In the genomic region with DNA sequence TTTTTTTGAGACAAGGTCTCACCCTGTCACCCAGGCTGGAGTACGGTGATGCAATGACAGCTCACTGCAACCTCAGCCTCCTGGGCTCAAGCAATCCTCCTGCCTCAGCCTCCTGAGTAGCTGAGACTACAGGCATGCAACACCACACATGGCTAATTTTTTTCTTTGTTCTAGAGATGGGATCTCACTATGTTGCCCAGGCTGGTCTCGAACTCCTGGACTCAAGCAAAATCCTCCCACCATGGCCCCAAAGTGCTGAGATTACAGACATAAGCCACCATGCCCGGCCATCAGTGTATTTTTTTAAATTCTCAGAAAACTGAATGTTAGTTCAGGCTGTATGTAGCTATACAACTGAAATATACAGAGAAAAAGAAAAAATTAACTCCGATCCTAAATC, we compare ENCODE assay signal across 2 cellular contexts.
A peak's percentile ranks its signal among the peaks of the same experiment; 100 is the strongest.
TF ChIP-seq lines count a peak whose summit lies in the region.

No MANE protein-coding gene starts in this region.

TF ChIP-seq in HepG2, 621 proteins besides CTCF, POLR2A, EP300 and RAD21 (continued from another document):
- TF ChIP-seq KDM1A (CRISPR knock-in tag; IDR thresholded peaks at IDR 0.05) (0 out of 2 replicates have a peak, but pooled peaks have one; percentile 17), ZSCAN21 (CRISPR knock-in tag; IDR thresholded peaks at IDR 0.05; ENCODE audit: borderline replicate concordance) (no peak)
- TF ChIP-seq, protein P1, sequence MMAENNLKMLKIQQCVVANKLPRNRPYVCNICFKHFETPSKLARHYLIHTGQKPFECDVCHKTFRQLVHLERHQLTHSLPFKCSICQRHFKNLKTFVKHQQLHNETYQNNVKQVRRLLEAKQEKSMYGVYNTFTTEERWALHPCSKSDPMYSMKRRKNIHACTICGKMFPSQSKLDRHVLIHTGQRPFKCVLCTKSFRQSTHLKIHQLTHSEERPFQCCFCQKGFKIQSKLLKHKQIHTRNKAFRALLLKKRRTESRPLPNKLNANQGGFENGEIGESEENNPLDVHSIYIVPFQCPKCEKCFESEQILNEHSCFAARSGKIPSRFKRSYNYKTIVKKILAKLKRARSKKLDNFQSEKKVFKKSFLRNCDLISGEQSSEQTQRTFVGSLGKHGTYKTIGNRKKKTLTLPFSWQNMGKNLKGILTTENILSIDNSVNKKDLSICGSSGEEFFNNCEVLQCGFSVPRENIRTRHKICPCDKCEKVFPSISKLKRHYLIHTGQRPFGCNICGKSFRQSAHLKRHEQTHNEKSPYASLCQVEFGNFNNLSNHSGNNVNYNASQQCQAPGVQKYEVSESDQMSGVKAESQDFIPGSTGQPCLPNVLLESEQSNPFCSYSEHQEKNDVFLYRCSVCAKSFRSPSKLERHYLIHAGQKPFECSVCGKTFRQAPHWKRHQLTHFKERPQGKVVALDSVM (CRISPR knock-in tag; IDR thresholded peaks at IDR 0.05): peak; percentile 87

TF ChIP-seq in WTC11, 78 proteins besides CTCF, POLR2A, EP300 and RAD21 (continued from another document):
- TF ChIP-seq NFYB (CRISPR knock-in tag; conservative IDR thresholded peaks at IDR 0.05; ENCODE audit: low read depth): no peak
